Comparison of ENCODE assay signal across 10 cellular contexts in genomic region chr1:178869114-178869697, GRCh38. TPM values are rescaled to one million over a fixed set of nuclear protein-coding genes. Genes with fewer than 3 reads are reported as not detected.
DNase-seq lines count a peak whose midpoint lies in the region; ATAC-seq and TF ChIP-seq lines count a peak whose summit lies in the region.
"Had no signal": no experiment of that assay in that cellular context is flagged by ENCODE, and none has a peak within 500 bp of the region (broad histone marks: within the 10 kb centered on the region; RNA-seq: fewer than 3 reads in every experiment).

No MANE protein-coding gene starts in this region.

- H3K4me1 ChIP-seq in body of pancreas (peaks cover 22% of the 10 kb centered on the region), iPS-18a (ENCODE audit: control insufficient read depth, low read depth, low read length) (peaks cover 28% of the 10 kb centered on the region)

- peak; percentile 44 for DNase-seq in GM03348 (ENCODE audit: low spot score)
- no peak for DNase-seq in body of pancreas
- peak; percentile 33 for DNase-seq in skeletal muscle cell (ENCODE audit: low read depth)
- DNase-seq in NCI-H510A (lab: John Stamatoyannopoulos, UW): no peak
- DNase-seq in stimulated activated naive CD8-positive, alpha-beta T cell treated with anti-CD3 and anti-CD28 coated beads, Interleukin-15, Interleukin-2, amounts not matched to agents 100 U/mL and 50 U/mL, for 24 hours: no peak
- DNase-seq in activated naive CD4-positive, alpha-beta T cell treated with anti-CD3 and anti-CD28 coated beads, Interleukin-2, amount 50 U/mL, for 72 hours (ENCODE audit: low spot score in 2 of 2): no peak
- DNase-seq: colonic mucosa, NCI-H2171 treated with DMSO at 0.1 percent for 48 hours had no signal

- peak overlapping the region; percentile 2 for H3K9ac ChIP-seq in iPS-18a (ENCODE audit: low read length)

- H3K4me3 ChIP-seq in body of pancreas: no peak overlapping the region
- H3K4me3 ChIP-seq in iPS-18a (ENCODE audit: low read length): peak overlapping the region; percentile 6
- peak overlapping the region; percentile 31 for H3K4me3 ChIP-seq in skeletal muscle cell (ENCODE audit: low read depth, low read length)
- H3K4me3 ChIP-seq: colonic mucosa had no signal

- no peak for ATAC-seq in body of pancreas
- ATAC-seq in HG02642 (IDR thresholded peaks at IDR 0.05; ENCODE audit: poor library complexity, unreplicated experiment): no peak
- no peak for ATAC-seq in stimulated activated naive CD8-positive, alpha-beta T cell treated with anti-CD3 and anti-CD28 coated beads, Interleukin-15, Interleukin-2, amounts not matched to agents 100 U/mL and 50 U/mL, for 24 hours
- no peak for ATAC-seq in activated naive CD4-positive, alpha-beta T cell treated with anti-CD3 and anti-CD28 coated beads, Interleukin-2, amount 50 U/mL, for 72 hours

- 43 to 45% methylated on average over 3 of the region's 3 CpGs for WGBS in body of pancreas, 2 donors

- intact Hi-C loops in body of pancreas (cut with DNase I): no loop called here

- H3K27ac Mint-ChIP-seq in activated naive CD4-positive, alpha-beta T cell treated with anti-CD3 and anti-CD28 coated beads, Interleukin-2, amount 50 U/mL, for 72 hours: no peak overlapping the region

- no peaks in the 10 kb centered on the region for H3K9me3 Mint-ChIP-seq in activated naive CD4-positive, alpha-beta T cell treated with anti-CD3 and anti-CD28 coated beads, Interleukin-2, amount 50 U/mL, for 72 hours

- H3K36me3 ChIP-seq in body of pancreas (replicated peaks in 1 of 2; ENCODE audit: insufficient read depth in 1 of 2, low read depth in 2 of 2) (no peaks in the 10 kb centered on the region), iPS-18a (ENCODE audit: control insufficient read depth, low read depth, low read length) (no peaks in the 10 kb centered on the region)
- H3K36me3 ChIP-seq: colonic mucosa had no signal

- H3K9me3 ChIP-seq in body of pancreas (no peaks in the 10 kb centered on the region), iPS-18a (ENCODE audit: control insufficient read depth, low read depth, low read length) (no peaks in the 10 kb centered on the region)
- H3K9me3 ChIP-seq: colonic mucosa had no signal

- TF ChIP-seq POLR2A in body of pancreas (IDR thresholded peaks at IDR 0.05): no peak

- no peaks in the 10 kb centered on the region for H3K27me3 ChIP-seq in body of pancreas
- no peaks in the 10 kb centered on the region for H3K27me3 ChIP-seq in iPS-18a (ENCODE audit: control insufficient read depth, insufficient read depth, low read length)
- H3K27me3 ChIP-seq: colonic mucosa had no signal

- H3K27ac ChIP-seq in body of pancreas (peak overlapping the region in 3 of 4 donors; percentile 41 to 80 (median 69)), iPS-18a (ENCODE audit: low read length) (no peak overlapping the region)
- H3K27ac ChIP-seq: colonic mucosa had no signal

- H3K36me3 Mint-ChIP-seq in activated naive CD4-positive, alpha-beta T cell treated with anti-CD3 and anti-CD28 coated beads, Interleukin-2, amount 50 U/mL, for 72 hours: no peaks in the 10 kb centered on the region

- TF ChIP-seq CTCF in body of pancreas (IDR thresholded peaks at IDR 0.05): no peak

RNA-seq across cellular contexts. Expression of gene ANGPTL1, which starts 1.7 kb away (rescaled TPM):
- 10 to 100 TPM in 1 of 2 donors, 1 to 10 TPM in 1; 9.3 to 19.8 TPM for total RNA-seq in body of pancreas
- total RNA-seq in activated naive CD4-positive, alpha-beta T cell treated with anti-CD3 and anti-CD28 coated beads, Interleukin-2, amount 50 U/mL, for 72 hours: not detected

Comparison
In these comparisons a context has a peak if more than half of its experiments do, and no peak if none do; other contexts are left out.
1. DNase-seq: peak in GM03348 (single experiment) and skeletal muscle cell (single experiment); none in body of pancreas (0 of 4), NCI-H510A (single experiment), stimulated activated naive CD8-positive, alpha-beta T cell treated with anti-CD3 and anti-CD28 coated beads, Interleukin-15, Interleukin-2, amounts not matched to agents 100 U/mL and 50 U/mL, for 24 hours (single experiment) and activated naive CD4-positive, alpha-beta T cell treated with anti-CD3 and anti-CD28 coated beads, Interleukin-2, amount 50 U/mL, for 72 hours (0 of 2).
2. H3K4me3 ChIP-seq: peak in iPS-18a (single experiment) and skeletal muscle cell (single experiment); none in body of pancreas (0 of 2).
3. RNA of gene ANGPTL1, which starts 1.7 kb away (total RNA-seq): 9.3 to 19.8 TPM in body of pancreas; not detected in activated naive CD4-positive, alpha-beta T cell treated with anti-CD3 and anti-CD28 coated beads, Interleukin-2, amount 50 U/mL, for 72 hours; every median in the first group is over 10 times any median in the second.